In the genomic region with DNA sequence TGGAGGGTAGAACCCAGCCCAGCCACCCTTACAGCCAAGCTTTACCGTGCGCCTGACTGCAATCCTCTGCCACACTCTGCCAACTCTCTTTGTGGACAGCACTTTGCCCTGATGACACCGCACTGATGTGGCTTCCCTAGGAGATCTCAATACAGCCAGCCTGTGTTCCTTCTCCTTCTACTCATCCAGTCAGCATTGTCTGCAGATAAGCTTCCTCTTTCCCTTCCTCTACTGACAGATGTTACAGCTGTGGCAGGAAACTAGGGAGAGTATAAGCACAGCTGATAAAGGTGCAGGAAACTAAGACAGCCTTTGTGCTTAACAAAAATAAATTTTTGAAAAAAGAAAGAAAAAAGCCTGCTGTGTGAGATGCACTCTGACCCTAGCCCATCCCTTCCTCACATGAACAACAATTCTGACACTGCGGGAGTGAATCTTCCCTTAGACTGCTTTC, we compare ENCODE assay signal across 1 cellular context.
TF ChIP-seq lines count a peak whose summit lies in the region.

No MANE protein-coding gene starts in this region.

TF ChIP-seq in liver, 16 proteins besides CTCF, POLR2A, EP300 and RAD21 (continued from another document):
- TF ChIP-seq GABPA (IDR thresholded peaks at IDR 0.05 in 1 of 2, conservative IDR thresholded peaks at IDR 0.05 in 1 of 2) (no peak), SP1 (IDR thresholded peaks at IDR 0.05) (peak; percentile 46), RXRA (IDR thresholded peaks at IDR 0.05) (peak in 1 of 2 donors; percentile 21), NR2F2 (IDR thresholded peaks at IDR 0.05) (peak; percentile 71), REST (IDR thresholded peaks at IDR 0.05) (peak; percentile 18)
TF ChIP-seq in liver: peak in this region for 7.
